1 cellular context compared by ENCODE assay signal in the genomic region with DNA sequence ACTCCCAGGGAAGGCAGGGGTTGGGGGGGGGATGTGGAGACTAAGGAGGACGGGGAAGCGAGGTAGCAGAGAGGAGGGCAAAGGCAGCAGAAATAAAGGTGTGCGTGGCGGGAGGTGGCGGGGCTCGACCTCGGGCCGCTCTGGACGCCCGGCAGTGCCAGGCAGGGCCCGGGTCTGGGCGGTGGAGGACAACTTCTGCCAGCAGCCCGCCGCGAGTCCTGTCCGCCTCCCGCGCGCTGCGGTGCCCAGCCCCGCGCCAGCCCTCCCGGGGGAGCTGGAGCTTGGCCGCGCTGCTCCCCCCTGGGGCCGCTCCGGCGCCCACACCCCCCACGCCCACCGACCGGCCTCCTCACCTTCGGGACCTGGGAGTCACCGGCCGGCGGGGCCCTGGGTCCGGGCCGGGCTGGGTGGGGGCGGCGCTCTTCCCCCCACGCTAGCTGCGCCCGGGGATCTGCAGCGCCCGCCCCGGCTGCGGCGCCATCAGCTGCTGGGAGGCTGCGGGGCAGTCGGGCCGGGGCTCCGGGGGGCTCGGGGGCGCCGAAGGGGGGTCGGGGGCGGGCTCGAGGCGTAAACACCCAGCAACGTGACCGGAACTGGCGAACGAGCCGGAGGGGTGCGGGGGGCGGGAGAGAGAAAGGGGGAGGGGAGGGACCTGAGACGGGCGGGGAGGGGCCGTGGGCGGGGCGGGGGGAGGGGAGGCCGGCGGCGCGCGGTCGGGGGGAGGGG.
TF ChIP-seq lines count a peak whose summit lies in the region.

A gene (minus strand): TSS at position 595 of the 726 bp plus-strand sequence. CDS start 14,507 bp downstream, outside the sequence.

TF ChIP-seq in IMR-90, 13 proteins besides CTCF, POLR2A, EP300 and RAD21:
- TF ChIP-seq MAZ (IDR thresholded peaks at IDR 0.05; ENCODE audit: borderline replicate concordance, low read depth, low read length) = no peak
- no peak for TF ChIP-seq CEBPB (IDR thresholded peaks at IDR 0.05; ENCODE audit: low read depth, low read length)
- TF ChIP-seq RCOR1 (IDR thresholded peaks at IDR 0.05; ENCODE audit: insufficient replicate concordance, low read length) = no peak
- TF ChIP-seq MAFK (IDR thresholded peaks at IDR 0.05; ENCODE audit: low read depth, low read length) = no peak
- no peak for TF ChIP-seq NFE2L2 (IDR thresholded peaks at IDR 0.05; ENCODE audit: low read depth, low read length)
- no peak for TF ChIP-seq RFX5 (IDR thresholded peaks at IDR 0.05; ENCODE audit: low read depth, low read length)
- TF ChIP-seq, protein P1, sequence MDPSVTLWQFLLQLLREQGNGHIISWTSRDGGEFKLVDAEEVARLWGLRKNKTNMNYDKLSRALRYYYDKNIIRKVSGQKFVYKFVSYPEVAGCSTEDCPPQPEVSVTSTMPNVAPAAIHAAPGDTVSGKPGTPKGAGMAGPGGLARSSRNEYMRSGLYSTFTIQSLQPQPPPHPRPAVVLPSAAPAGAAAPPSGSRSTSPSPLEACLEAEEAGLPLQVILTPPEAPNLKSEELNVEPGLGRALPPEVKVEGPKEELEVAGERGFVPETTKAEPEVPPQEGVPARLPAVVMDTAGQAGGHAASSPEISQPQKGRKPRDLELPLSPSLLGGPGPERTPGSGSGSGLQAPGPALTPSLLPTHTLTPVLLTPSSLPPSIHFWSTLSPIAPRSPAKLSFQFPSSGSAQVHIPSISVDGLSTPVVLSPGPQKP (IDR thresholded peaks at IDR 0.05; ENCODE audit: borderline replicate concordance, low read depth, low read length) = no peak
- TF ChIP-seq FOS (IDR thresholded peaks at IDR 0.05; ENCODE audit: low read depth, low read length) = no peak
- no peak for TF ChIP-seq CHD1 (IDR thresholded peaks at IDR 0.05; ENCODE audit: low read depth, low read length)
- TF ChIP-seq BHLHE40 (IDR thresholded peaks at IDR 0.05; ENCODE audit: low read depth, low read length) = no peak
- no peak for TF ChIP-seq SMC3 (IDR thresholded peaks at IDR 0.05; ENCODE audit: low read depth, low read length)
- TF ChIP-seq, protein P2, sequence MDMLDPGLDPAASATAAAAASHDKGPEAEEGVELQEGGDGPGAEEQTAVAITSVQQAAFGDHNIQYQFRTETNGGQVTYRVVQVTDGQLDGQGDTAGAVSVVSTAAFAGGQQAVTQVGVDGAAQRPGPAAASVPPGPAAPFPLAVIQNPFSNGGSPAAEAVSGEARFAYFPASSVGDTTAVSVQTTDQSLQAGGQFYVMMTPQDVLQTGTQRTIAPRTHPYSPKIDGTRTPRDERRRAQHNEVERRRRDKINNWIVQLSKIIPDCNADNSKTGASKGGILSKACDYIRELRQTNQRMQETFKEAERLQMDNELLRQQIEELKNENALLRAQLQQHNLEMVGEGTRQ (IDR thresholded peaks at IDR 0.05; ENCODE audit: low read depth, low read length) = no peak
- TF ChIP-seq MXI1 (IDR thresholded peaks at IDR 0.05; ENCODE audit: borderline replicate concordance, low read depth, low read length) = no peak
